In the genomic region with DNA sequence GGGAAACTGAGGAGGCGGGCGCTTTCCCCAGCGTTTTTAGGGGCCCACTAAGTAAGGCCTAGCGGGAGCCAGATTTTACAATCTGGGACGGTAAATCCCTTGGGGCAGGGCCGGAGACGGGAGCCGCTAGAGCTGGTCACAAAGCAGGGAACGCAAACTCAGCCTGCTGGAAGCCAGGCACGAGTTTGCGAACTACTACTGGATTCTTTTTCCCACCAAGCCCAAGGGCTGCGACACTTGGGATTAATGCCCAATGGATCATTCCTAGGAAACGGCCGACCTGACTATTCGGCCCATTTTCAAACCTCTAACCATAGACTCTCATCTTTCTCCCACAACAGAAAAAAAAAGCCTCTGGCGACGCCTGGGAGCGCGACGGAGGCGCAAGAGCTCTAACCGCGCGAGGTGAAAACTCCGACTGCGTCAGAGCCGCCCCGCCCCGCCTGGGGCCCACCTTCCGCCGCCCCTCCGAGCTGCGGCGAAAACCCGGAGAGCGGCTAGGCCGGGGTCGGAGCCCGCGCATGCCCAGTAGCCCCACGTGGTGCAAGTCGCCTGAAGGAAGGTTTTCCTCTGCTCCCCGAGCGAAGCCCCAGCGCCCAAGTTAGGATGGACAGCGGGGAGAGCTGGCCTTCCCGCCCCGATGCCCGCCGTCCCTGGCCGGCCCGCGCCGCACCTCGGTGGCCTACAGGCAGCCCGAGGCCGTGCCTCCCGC, we compare ENCODE assay signal across 8 cellular contexts. TPM values are rescaled to one million over a fixed set of nuclear protein-coding genes. Genes with fewer than 3 reads are reported as not detected.
DNase-seq lines count a peak whose midpoint lies in the region; ATAC-seq, FAIRE-seq and TF ChIP-seq lines count a peak whose summit lies in the region.

No MANE protein-coding gene starts in this region.

- peaks cover under 1% of the 10 kb centered on the region for H3K4me1 Mint-ChIP-seq in astrocyte (ENCODE audit: low read depth, unreplicated experiment)

- peak; percentile 82 for DNase-seq in NCI-H146 treated with DMSO at 0.1 percent for 48 hours (lab: John Stamatoyannopoulos, UW; ENCODE audit: unreplicated experiment)
- DNase-seq in T-helper 22 cell (ENCODE audit: low read depth): peak; percentile 90
- DNase-seq in astrocyte (ENCODE audit: low read depth): peak; percentile 91
- peak; percentile 99 for DNase-seq in hepatocyte (ENCODE audit: low spot score)
- peak; percentile 99 for DNase-seq in retina
- no peak for DNase-seq in OCI-M2 (lab: John Stamatoyannopoulos, UW; ENCODE audit: unreplicated experiment)

- H3K27me3 ChIP-seq in astrocyte (ENCODE audit: insufficient read depth, low read length): no peaks in the 10 kb centered on the region
- H3K27me3 ChIP-seq in hepatocyte: no peaks in the 10 kb centered on the region

- H3K4me2 ChIP-seq in astrocyte (ENCODE audit: low read length) (peak overlapping the region; percentile 96), hepatocyte (peak overlapping the region; percentile 82)

- H3K9ac ChIP-seq in astrocyte (ENCODE audit: low read length): peak overlapping the region; percentile 94

- no peaks in the 10 kb centered on the region for H3K36me3 ChIP-seq in astrocyte (ENCODE audit: insufficient read depth, low read length)
- no peaks in the 10 kb centered on the region for H3K36me3 ChIP-seq in hepatocyte (replicated peaks; ENCODE audit: insufficient read depth, low read depth)

- H3K4me3 ChIP-seq in astrocyte (ENCODE audit: insufficient read depth, low read depth, low read length): peak overlapping the region; percentile 94
- peak overlapping the region; percentile 76 for H3K4me3 ChIP-seq in hepatocyte

- no peaks in the 10 kb centered on the region for H3K9me3 Mint-ChIP-seq in astrocyte (ENCODE audit: unreplicated experiment)

- H3K4me1 ChIP-seq in astrocyte (ENCODE audit: insufficient read depth, low read length) (peaks cover 18% of the 10 kb centered on the region), hepatocyte (ENCODE audit: insufficient read depth) (peaks cover 14% of the 10 kb centered on the region)

- H3K27me3 Mint-ChIP-seq in astrocyte (ENCODE audit: low read depth, unreplicated experiment): no peaks in the 10 kb centered on the region

- TF ChIP-seq CTCF in astrocyte (IDR thresholded peaks at IDR 0.05; ENCODE audit: insufficient read depth, low read depth, low read length) (no peak), hepatocyte (IDR thresholded peaks at IDR 0.05; ENCODE audit: poor library complexity) (no peak)

- H3K27ac ChIP-seq in astrocyte (ENCODE audit: low read depth, low read length) (peak overlapping the region; percentile 99), hepatocyte (peak overlapping the region; percentile 99)

- no peak for FAIRE-seq in astrocyte (lab: Jason Lieb, UNC)

- H4K20me1 ChIP-seq in astrocyte (ENCODE audit: insufficient read depth, low read length) (peaks cover 20% of the 10 kb centered on the region), hepatocyte (ENCODE audit: insufficient read depth, poor library complexity, severe bottlenecking) (peaks cover 8% of the 10 kb centered on the region)

- H3K27ac Mint-ChIP-seq in astrocyte (ENCODE audit: unreplicated experiment): peak overlapping the region; percentile 98

- ATAC-seq in GM18498 (IDR thresholded peaks at IDR 0.05; ENCODE audit: unreplicated experiment) (peak; percentile 58), HG02885 (IDR thresholded peaks at IDR 0.05; ENCODE audit: poor library complexity, unreplicated experiment) (peak; percentile 60)

- 1% methylated on average over 46 of the region's 58 CpGs for WGBS in hepatocyte (ENCODE audit: low lambda C conversion rate, missing lambda C conversion rate)

- H2AFZ ChIP-seq in astrocyte (ENCODE audit: low read depth, low read length) (peak overlapping the region; percentile 100), hepatocyte (peak overlapping the region; percentile 97)

- no peaks in the 10 kb centered on the region for H3K9me2 ChIP-seq in hepatocyte (replicated peaks; ENCODE audit: insufficient read depth)

- peak overlapping the region; percentile 88 for H3K4me3 Mint-ChIP-seq in astrocyte (ENCODE audit: unreplicated experiment)

- H3K79me2 ChIP-seq in astrocyte (ENCODE audit: insufficient read depth, low read length) (peaks cover 13% of the 10 kb centered on the region), hepatocyte (peaks cover 24% of the 10 kb centered on the region)

- H3K9me3 ChIP-seq in astrocyte (ENCODE audit: insufficient read depth, low read depth, low read length) (no peaks in the 10 kb centered on the region), hepatocyte (ENCODE audit: low read depth) (no peaks in the 10 kb centered on the region)

- no peaks in the 10 kb centered on the region for H3K36me3 Mint-ChIP-seq in astrocyte (ENCODE audit: low read depth, unreplicated experiment)

RNA-seq across cellular contexts. Expression of gene SGMS1, which starts 0.6 kb away (rescaled TPM):
- total RNA-seq in astrocyte: 22.3 and 25.6 TPM in 2 replicates
- total RNA-seq in hepatocyte: 62.3 and 87.8 TPM in 2 replicates
- 28.1 and 35.1 TPM in 2 replicates for polyA plus RNA-seq in hepatocyte
